Comparison of ENCODE assay signal across 13 cellular contexts in genomic region chr21:31713973-31714740, GRCh38. TPM values are rescaled to one million over a fixed set of nuclear protein-coding genes. Genes with fewer than 3 reads are reported as not detected.
DNase-seq lines count a peak whose midpoint lies in the region; ATAC-seq and TF ChIP-seq lines count a peak whose summit lies in the region.
"Had no signal": no experiment of that assay in that cellular context is flagged by ENCODE, and none has a peak within 500 bp of the region (broad histone marks: within the 10 kb centered on the region; RNA-seq: fewer than 3 reads in every experiment).

No MANE protein-coding gene starts in this region.

- peak overlapping the region in 5 of 7 donors; percentile 29 to 69 (median 42) for H3K27ac Mint-ChIP-seq in CD4-positive, alpha-beta memory T cell
- H3K27ac Mint-ChIP-seq in endothelial cell (ENCODE audit: unreplicated experiment), result peak overlapping the region; percentile 0

- H3K36me3 Mint-ChIP-seq in CD4-positive, alpha-beta memory T cell, result no peaks in the 10 kb centered on the region
- no peaks in the 10 kb centered on the region for H3K36me3 Mint-ChIP-seq in endothelial cell (ENCODE audit: low read depth, unreplicated experiment)

- no peak overlapping the region for H3K4me3 ChIP-seq in CD4-positive, alpha-beta memory T cell (ENCODE audit: low read length in 2 of 2)
- H3K4me3 ChIP-seq: vagina had no signal

- H3K27me3 Mint-ChIP-seq in CD4-positive, alpha-beta memory T cell, result no peaks in the 10 kb centered on the region
- no peaks in the 10 kb centered on the region for H3K27me3 Mint-ChIP-seq in endothelial cell (ENCODE audit: unreplicated experiment)

- ATAC-seq in GM19463 (IDR thresholded peaks at IDR 0.05; ENCODE audit: unreplicated experiment), result peak; percentile 77

- CTCF ChIA-PET in CD4-positive, alpha-beta memory T cell (lab: Charles Lee; ENCODE audit: partially characterized antibody), result no interaction called here

- no peaks in the 10 kb centered on the region for H3K27me3 ChIP-seq in CD4-positive, alpha-beta memory T cell (ENCODE audit: insufficient read depth, low read length)
- H3K27me3 ChIP-seq: vagina had no signal

- no peaks in the 10 kb centered on the region for H3K36me3 ChIP-seq in CD4-positive, alpha-beta memory T cell (ENCODE audit: insufficient read depth, low read length)
- H3K36me3 ChIP-seq: vagina had no signal

- TF ChIP-seq CTCF in endothelial cell (IDR thresholded peaks at IDR 0.05; ENCODE audit: unreplicated experiment), result no peak

- no peak for DNase-seq in CD4-positive, alpha-beta memory T cell
- DNase-seq in RKO (ENCODE audit: low spot score) (peak; percentile 51), endothelial cell (ENCODE audit: low spot score) (no peak), mucosa of gallbladder (ENCODE audit: low spot score) (no peak), globus pallidus (ENCODE audit: low spot score) (no peak), SIG-M5 (lab: John Stamatoyannopoulos, UW) (no peak), T-helper 9 cell (no peak)
- DNase-seq: activated CD4-positive, alpha-beta T cell treated with anti-CD3 and anti-CD28 coated beads, Interleukin-2, amount 50 U/mL, for 1 hour; cortex of kidney; NCI-H1092 had no signal

- H3K9me3 Mint-ChIP-seq in CD4-positive, alpha-beta memory T cell, result no peaks in the 10 kb centered on the region
- H3K9me3 Mint-ChIP-seq in endothelial cell (ENCODE audit: unreplicated experiment), result no peaks in the 10 kb centered on the region
- H3K9me3 Mint-ChIP-seq: nephron had no signal

- peaks cover 85% of the 10 kb centered on the region for H3K4me1 ChIP-seq in CD4-positive, alpha-beta memory T cell (ENCODE audit: insufficient read depth, low read length)

- H3K27ac ChIP-seq in CD4-positive, alpha-beta memory T cell (ENCODE audit: low read depth, low read length), result no peak overlapping the region
- H3K27ac ChIP-seq: vagina had no signal

- intact Hi-C loops in CD4-positive, alpha-beta memory T cell (cut with micrococcal nuclease), result no loop called here

- peaks cover 69 to 93% (median 79%) of the 10 kb centered on the region in 4 donors for H3K4me1 Mint-ChIP-seq in CD4-positive, alpha-beta memory T cell
- H3K4me1 Mint-ChIP-seq in endothelial cell (ENCODE audit: unreplicated experiment), result peaks cover 16% of the 10 kb centered on the region

- H3K4me3 Mint-ChIP-seq in CD4-positive, alpha-beta memory T cell, result peak overlapping the region in 6 of 8 donors; percentile 9 to 81 (median 30)
- no peak overlapping the region for H3K4me3 Mint-ChIP-seq in endothelial cell (ENCODE audit: unreplicated experiment)
- H3K4me3 Mint-ChIP-seq: nephron had no signal

- no peaks in the 10 kb centered on the region for H3K9me3 ChIP-seq in CD4-positive, alpha-beta memory T cell (ENCODE audit: control insufficient read depth in 1 of 2, low read length in 2 of 2)
- H3K9me3 ChIP-seq: vagina had no signal

- POLR2A ChIA-PET in CD4-positive, alpha-beta memory T cell (lab: Charles Lee; ENCODE audit: partially characterized antibody), result no interaction called here

RNA-seq across cellular contexts. Expression of gene SCAF4, which starts 17.8 kb away (rescaled TPM):
- 10 to 100 TPM; 60.2 to 64.7 TPM for total RNA-seq in CD4-positive, alpha-beta memory T cell
- 10 to 100 TPM in 1 of 2 donors, 1 to 10 TPM in 1; 4.8 to 37.7 TPM for polyA plus RNA-seq in CD4-positive, alpha-beta memory T cell
- total RNA-seq in endothelial cell (ENCODE audit: unreplicated experiment) (49.7 TPM), mucosa of gallbladder (28.8 TPM)

RNA-seq across cellular contexts. Expression of gene SOD1, which starts 54.7 kb away (rescaled TPM):
- 100 to 1,000 TPM; 178 to 198 TPM for total RNA-seq in CD4-positive, alpha-beta memory T cell
- 100 to 1,000 TPM; 596 to 756 TPM for polyA plus RNA-seq in CD4-positive, alpha-beta memory T cell
- 145 TPM for total RNA-seq in endothelial cell (ENCODE audit: unreplicated experiment)
- total RNA-seq in mucosa of gallbladder, result 344 TPM
